ENCODE assay signal across 8 cellular contexts in the genomic region with DNA sequence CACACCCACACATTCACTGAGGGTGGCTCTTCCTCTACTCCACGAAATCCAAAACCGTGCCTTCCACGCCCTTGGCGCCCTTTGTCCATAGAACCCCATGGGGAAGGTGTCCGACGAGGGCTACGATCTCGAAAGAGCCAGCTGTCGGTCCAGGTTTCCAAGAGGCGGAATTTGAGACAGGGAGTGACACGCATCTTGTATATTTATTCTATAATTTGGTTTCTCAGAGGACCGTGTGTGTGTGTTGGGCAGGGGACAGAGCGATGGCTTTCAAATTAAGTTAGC. TPM values are rescaled to one million over a fixed set of nuclear protein-coding genes. Genes with fewer than 3 reads are reported as not detected.
DNase-seq lines count a peak whose midpoint lies in the region; ATAC-seq and TF ChIP-seq lines count a peak whose summit lies in the region.

No MANE protein-coding gene starts in this region.

- intact Hi-C loops in psoas muscle (cut with DNase I): loop anchor here in 1 of 2 donors (5.0 kb wide), 1 partner anchor 60 kb away; the partner anchor contains the start of gene FTCDNL1

- H3K27me3 ChIP-seq in SJSA1 (replicated peaks) (no peaks in the 10 kb centered on the region), psoas muscle (ENCODE audit: insufficient read depth in 3 of 3, low read length in 2 of 3) (no peaks in the 10 kb centered on the region)

- H3K4me3 ChIP-seq in SJSA1 (peak overlapping the region; percentile 87), fibroblast of the aortic adventitia (ENCODE audit: low read depth, low read length) (peak overlapping the region; percentile 93), psoas muscle (peak overlapping the region; percentile 87)

- 0 to 1% (median 1%) methylated on average over 13 of the region's 13 CpGs for WGBS in psoas muscle, 3 donors

- H3K4me1 ChIP-seq in ES-I3 (ENCODE audit: insufficient read depth, low read length): no peaks in the 10 kb centered on the region
- peaks cover 9% of the 10 kb centered on the region for H3K4me1 ChIP-seq in SJSA1 (replicated peaks)
- peaks cover 27% of the 10 kb centered on the region for H3K4me1 ChIP-seq in psoas muscle

- no peak for DNase-seq in SJSA1 (ENCODE audit: low read depth in 1 of 2, low spot score in 2 of 2)
- no peak for DNase-seq in fibroblast of the aortic adventitia (ENCODE audit: low read depth)
- peak in 1 of 2 donors; percentile 60 for DNase-seq in psoas muscle
- no peak for DNase-seq in GF-D8 (lab: John Stamatoyannopoulos, UW)
- DNase-seq in GM10266 (ENCODE audit: extremely low spot score): no peak
- no peak for DNase-seq in NCI-H2107 (lab: John Stamatoyannopoulos, UW)
- no peak for DNase-seq in central memory CD4-positive, alpha-beta T cell

- peak overlapping the region; percentile 90 for H3K27ac ChIP-seq in SJSA1
- H3K27ac ChIP-seq in psoas muscle: peak overlapping the region; percentile 98

- peak in 1 of 4 donors; percentile 55 for ATAC-seq in psoas muscle

- peaks cover 8% of the 10 kb centered on the region for H3K36me3 ChIP-seq in ES-I3 (ENCODE audit: insufficient read depth, low read length)
- H3K36me3 ChIP-seq in SJSA1: peaks cover 34% of the 10 kb centered on the region
- H3K36me3 ChIP-seq in psoas muscle (ENCODE audit: insufficient read depth in 1 of 2, low read depth in 1 of 2): peaks cover 0 to 4% of the 10 kb centered on the region in 2 donors

- peak overlapping the region; percentile 89 for H3K9ac ChIP-seq in ES-I3 (ENCODE audit: low read depth, low read length)

- H3K9me3 ChIP-seq in ES-I3 (ENCODE audit: control insufficient read depth, insufficient read depth, low read length) (peaks cover 10% of the 10 kb centered on the region), SJSA1 (replicated peaks) (peaks cover 4% of the 10 kb centered on the region; the same call in 1 of the 2 replicates), psoas muscle (no peaks in the 10 kb centered on the region)

- no peak for TF ChIP-seq CTCF in fibroblast of the aortic adventitia (IDR thresholded peaks at IDR 0.05; ENCODE audit: insufficient read depth, low read length)
- no peak for TF ChIP-seq CTCF in psoas muscle (IDR thresholded peaks at IDR 0.05)
- no peak for TF ChIP-seq CTCF in GM10266 (IDR thresholded peaks at IDR 0.05; ENCODE audit: control insufficient read depth, insufficient read depth, low read depth, missing control alignments)

RNA-seq across cellular contexts. Expression of gene C2orf69, which starts 0.7 kb away (rescaled TPM):
- total RNA-seq in SJSA1 (2014; rRNA removed; shearing (Covaris generic)): 13.5 and 20.7 TPM in 2 replicates
- total RNA-seq in fibroblast of the aortic adventitia (ENCODE audit: low replicate concordance) (6.7 and 22.2 TPM in 2 replicates), psoas muscle (10 to 100 TPM; 13.0 to 21.6 (median 15.8) TPM)
- 10 to 100 TPM in 1 of 3 donors, 1 to 10 TPM in 2; 8.0 to 11.2 (median 8.2) TPM for polyA plus RNA-seq in psoas muscle

RNA-seq across cellular contexts. Expression of gene TYW5, which starts 43.5 kb away (rescaled TPM):
- total RNA-seq in SJSA1 (2014; rRNA removed; shearing (Covaris generic)): 6.3 and 9.2 TPM in 2 replicates
- 7.8 and 8.3 TPM in 2 replicates for total RNA-seq in fibroblast of the aortic adventitia (ENCODE audit: low replicate concordance)
- total RNA-seq in psoas muscle: 1 to 10 TPM; 2.8 to 4.5 (median 3.2) TPM
- 1 to 10 TPM; 2.3 to 6.0 (median 4.4) TPM for polyA plus RNA-seq in psoas muscle

RNA-seq across cellular contexts. Expression of gene MAIP1, which starts 43.6 kb away (rescaled TPM):
- 17.9 and 31.8 TPM in 2 replicates for total RNA-seq in SJSA1 (2014; rRNA removed; shearing (Covaris generic))
- total RNA-seq in fibroblast of the aortic adventitia (ENCODE audit: low replicate concordance): 5.6 and 23.3 TPM in 2 replicates
- 10 to 100 TPM; 18.2 to 32.8 (median 21.8) TPM for total RNA-seq in psoas muscle
- 10 to 100 TPM; 27.7 to 52.3 (median 35.6) TPM for polyA plus RNA-seq in psoas muscle
